ENCODE assay signal across 1 cellular context in genomic region chr2:60834270-60834717, GRCh38.
TF ChIP-seq lines count a peak whose summit lies in the region.

No MANE protein-coding gene starts in this region.

TF ChIP-seq in GM12878, 131 proteins besides CTCF, POLR2A, EP300 and RAD21 (continued from another document):
- TF ChIP-seq ZNF592 (IDR thresholded peaks at IDR 0.05), result no peak
- no peak for TF ChIP-seq NR2C2 (IDR thresholded peaks at IDR 0.05; ENCODE audit: borderline replicate concordance, control insufficient read depth, insufficient read length, low read depth)
- peak; percentile 89 for TF ChIP-seq RELA (IDR thresholded peaks at IDR 0.05; ENCODE audit: borderline replicate concordance, partially characterized antibody)
- TF ChIP-seq NFIC (IDR thresholded peaks at IDR 0.05; ENCODE audit: low read depth, low read length), result peak; percentile 98
- TF ChIP-seq BCLAF1 (IDR thresholded peaks at IDR 0.05), result no peak
- TF ChIP-seq EGR1 (IDR thresholded peaks at IDR 0.05; ENCODE audit: borderline replicate concordance in 1 of 2, low read depth in 2 of 2, low read length in 2 of 2), result 0 out of 3 replicates have a peak, but pooled peaks of 1 of the 2 experiments have one; percentile 7
- TF ChIP-seq CHD1 (IDR thresholded peaks at IDR 0.05; ENCODE audit: low read depth, low read length), result no peak
- peak; percentile 60; the same call in 1 of the 2 replicates for TF ChIP-seq PML (IDR thresholded peaks at IDR 0.05; ENCODE audit: low read length)
- no peak for TF ChIP-seq ASH2L (IDR thresholded peaks at IDR 0.05; ENCODE audit: borderline replicate concordance, low read depth)
- TF ChIP-seq MEF2A (IDR thresholded peaks at IDR 0.05; ENCODE audit: insufficient read depth, low read depth, low read length), result peak; percentile 87
- no peak for TF ChIP-seq PRDM15 (CRISPR knock-in tag; IDR thresholded peaks at IDR 0.05)
- TF ChIP-seq RBBP5 (conservative IDR thresholded peaks at IDR 0.05), result no peak
- no peak for TF ChIP-seq NBN (IDR thresholded peaks at IDR 0.05)
- no peak for TF ChIP-seq RB1 (IDR thresholded peaks at IDR 0.05; ENCODE audit: borderline replicate concordance)
- peak; percentile 19; the same call in 1 of the 2 replicates for TF ChIP-seq IRF5 (IDR thresholded peaks at IDR 0.05; ENCODE audit: borderline replicate concordance)
- peak; percentile 71; the same call in 1 of the 2 replicates for TF ChIP-seq CBFB (IDR thresholded peaks at IDR 0.05; ENCODE audit: low read depth)
TF ChIP-seq in GM12878: peak in this region for 33.
